ENCODE assay signal across 22 cellular contexts in the genomic region with DNA sequence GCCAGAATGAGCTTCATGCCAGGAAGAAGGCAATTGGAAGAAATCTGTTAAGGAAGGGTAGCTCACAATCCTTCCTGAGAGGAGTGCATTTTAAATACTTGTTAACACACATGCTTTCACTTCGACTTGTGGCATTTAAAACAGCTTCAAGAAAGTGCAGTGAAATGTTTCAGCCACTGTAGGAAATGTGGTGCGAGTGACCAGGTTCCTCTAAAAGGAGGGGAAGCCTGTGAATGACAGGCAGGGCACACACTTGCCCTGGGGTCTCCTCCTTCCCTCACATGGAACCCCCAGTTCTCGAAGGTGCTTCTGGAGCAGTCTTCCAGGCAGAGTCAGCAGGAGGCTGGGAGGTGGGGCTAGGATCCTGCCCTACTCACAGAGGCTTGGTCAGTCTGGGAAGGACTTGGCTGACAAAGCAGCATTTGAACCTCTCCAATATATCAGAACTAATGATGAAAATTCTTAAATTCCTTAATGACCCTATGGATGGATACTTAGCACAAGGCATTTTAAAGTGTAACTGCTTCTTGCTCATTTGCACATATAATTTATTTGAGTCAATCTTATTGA.
A peak's percentile ranks its signal among the peaks of the same experiment; 100 is the strongest.
DNase-seq lines count a peak whose midpoint lies in the region; ATAC-seq and TF ChIP-seq lines count a peak whose summit lies in the region.
"Had no signal": no experiment of that assay in that cellular context is flagged by ENCODE, and none has a peak within 500 bp of the region (broad histone marks: within the 10 kb centered on the region; RNA-seq: fewer than 3 reads in every experiment).

No MANE protein-coding gene starts in this region.

- no peaks in the 10 kb centered on the region for H3K27me3 ChIP-seq in lower lobe of right lung (ENCODE audit: low read depth)
- no peaks in the 10 kb centered on the region for H3K27me3 ChIP-seq in thyroid gland
- H3K27me3 ChIP-seq: body of pancreas, vagina had no signal

- H3K36me3 ChIP-seq in lower lobe of right lung (no peaks in the 10 kb centered on the region), thyroid gland (no peaks in the 10 kb centered on the region)
- H3K36me3 ChIP-seq: vagina had no signal

- H3K27ac ChIP-seq in lower lobe of right lung (no peak overlapping the region), thyroid gland (no peak overlapping the region)
- H3K27ac ChIP-seq: body of pancreas, vagina, VCaP had no signal

- ATAC-seq in lower lobe of right lung (peak; percentile 42 to 46), left lobe of liver (no peak), GM19452 (IDR thresholded peaks at IDR 0.05; ENCODE audit: unreplicated experiment) (no peak)
- ATAC-seq: body of pancreas, Panc1, sciatic nerve, T-cell had no signal

- 26 to 35% methylated on average over 3 of the region's 3 CpGs for WGBS in thyroid gland, 2 donors

- H3K4me3 ChIP-seq in lower lobe of right lung (no peak overlapping the region), thyroid gland (replicated peaks in 1 of 3) (no peak overlapping the region)
- H3K4me3 ChIP-seq: body of pancreas, vagina had no signal

- no peaks in the 10 kb centered on the region for H3K4me1 ChIP-seq in lower lobe of right lung
- H3K4me1 ChIP-seq in thyroid gland: no peaks in the 10 kb centered on the region
- H3K4me1 ChIP-seq: body of pancreas, vagina had no signal

- DNase-seq in GM20000 (ENCODE audit: low spot score) (no peak), astrocyte of the hippocampus (ENCODE audit: low read depth, low spot score) (peak; percentile 9), lower lobe of right lung (no peak), thyroid gland (peak; percentile 36), left lobe of liver (ENCODE audit: low spot score) (no peak), NCI-H345 (lab: John Stamatoyannopoulos, UW) (no peak)
- DNase-seq: activated naive CD8-positive, alpha-beta T cell treated with anti-CD3 and anti-CD28 coated beads, Interleukin-2, amount 10 ng/mL, durations not matched to agents 7 days and 5 days; body of pancreas; effector CD4-positive, alpha-beta T cell; foreskin melanocyte; HFFc6; hippocampal formation; natural killer cell; NCI-H1930; SIG-M5; stimulated activated CD8-positive, alpha-beta memory T cell treated with anti-CD3 and anti-CD28 coated beads, Interleukin-4, amount 100 ng/mL, for 48 hours; T-cell had no signal

- intact Hi-C loops in lower lobe of right lung (cut with DNase I): no loop called here
- intact Hi-C loops in thyroid gland (cut with DNase I): no loop called here

- H3K9me3 ChIP-seq in lower lobe of right lung (no peaks in the 10 kb centered on the region), thyroid gland (no peaks in the 10 kb centered on the region)
- H3K9me3 ChIP-seq: body of pancreas, vagina had no signal

- TF ChIP-seq CTCF in GM20000 (IDR thresholded peaks at IDR 0.05; ENCODE audit: extremely low read depth, missing control alignments) (peak; percentile 1), lower lobe of right lung (IDR thresholded peaks at IDR 0.05) (no peak), thyroid gland (IDR thresholded peaks at IDR 0.05) (peak in 1 of 6 experiments; percentile 15)

- TF ChIP-seq POLR2A in thyroid gland (IDR thresholded peaks at IDR 0.05): no peak

Comparison
In these comparisons a context has a peak if more than half of its experiments do, and no peak if none do; other contexts are left out.
1. DNase-seq: peak in astrocyte of the hippocampus (single experiment) and thyroid gland (2 of 2); none in GM20000 (single experiment), lower lobe of right lung (single experiment), left lobe of liver (single experiment) and NCI-H345 (single experiment).
2. ATAC-seq: peak in lower lobe of right lung (2 of 2); none in left lobe of liver (single experiment) and GM19452 (single experiment).